Comparison of ENCODE assay signal across 9 cellular contexts in genomic region chr2:70029814-70030409, GRCh38. TPM values are rescaled to one million over a fixed set of nuclear protein-coding genes. Genes with fewer than 3 reads are reported as not detected.
DNase-seq lines count a peak whose midpoint lies in the region; ATAC-seq and TF ChIP-seq lines count a peak whose summit lies in the region.
"Had no signal": no experiment of that assay in that cellular context is flagged by ENCODE, and none has a peak within 500 bp of the region (broad histone marks: within the 10 kb centered on the region; RNA-seq: fewer than 3 reads in every experiment).

No MANE protein-coding gene starts in this region.

- H3K9me3 Mint-ChIP-seq in stimulated activated naive B cell treated with anti-CD40 and anti-IgM and Interleukin-4, amounts not matched to agents 10 μg/mL and 1 μg/mL and 100 μg/mL, for 72 hours = no peaks in the 10 kb centered on the region
- H3K9me3 Mint-ChIP-seq in activated T-cell treated with anti-CD3 and anti-CD28 coated beads, Interleukin-2, amount 50 U/mL, for 4 hours = no peaks in the 10 kb centered on the region

- no peaks in the 10 kb centered on the region for H3K27me3 Mint-ChIP-seq in stimulated activated naive B cell treated with anti-CD40 and anti-IgM and Interleukin-4, amounts not matched to agents 10 μg/mL and 1 μg/mL and 100 μg/mL, for 72 hours
- no peaks in the 10 kb centered on the region for H3K27me3 Mint-ChIP-seq in activated T-cell treated with anti-CD3 and anti-CD28 coated beads, Interleukin-2, amount 50 U/mL, for 4 hours (ENCODE audit: low read depth)

- ATAC-seq in stimulated activated naive B cell treated with anti-CD40 and anti-IgM and Interleukin-4, amounts not matched to agents 10 μg/mL and 1 μg/mL and 100 μg/mL, for 72 hours (replicated peaks) = no peak
- ATAC-seq in HG02970 (IDR thresholded peaks at IDR 0.05; ENCODE audit: low FRiP score, unreplicated experiment) = no peak
- no peak for ATAC-seq in activated T-cell treated with anti-CD3 and anti-CD28 coated beads, Interleukin-2, amount 50 U/mL, for 4 hours

- DNase-seq in HS-5 (ENCODE audit: low read depth) (peak; percentile 15), brain microvascular endothelial cell (peak; percentile 24), iris pigment epithelial cell (ENCODE audit: low read depth) (peak; percentile 80), T1000 (lab: John Stamatoyannopoulos, UW) (no peak)
- no peak for DNase-seq in stimulated activated naive B cell treated with anti-CD40 and anti-IgM and Interleukin-4, amounts not matched to agents 10 μg/mL and 1 μg/mL and 100 μg/mL, for 72 hours
- DNase-seq in activated effector memory CD4-positive, alpha-beta T cell treated with anti-CD3 and anti-CD28 coated beads, Interleukin-2, amount 50 U/mL, for 16 hours = no peak
- DNase-seq in activated T-cell treated with anti-CD3 and anti-CD28 coated beads, Interleukin-2, amount 50 U/mL, for 4 hours = no peak

- H3K27me3 ChIP-seq in brain microvascular endothelial cell (replicated peaks) = no peaks in the 10 kb centered on the region

- H3K4me1 Mint-ChIP-seq in stimulated activated naive B cell treated with anti-CD40 and anti-IgM and Interleukin-4, amounts not matched to agents 10 μg/mL and 1 μg/mL and 100 μg/mL, for 72 hours = peaks cover 7% of the 10 kb centered on the region in 2 donors
- no peaks in the 10 kb centered on the region for H3K4me1 Mint-ChIP-seq in activated T-cell treated with anti-CD3 and anti-CD28 coated beads, Interleukin-2, amount 50 U/mL, for 4 hours (ENCODE audit: low read depth)

- H3K27ac Mint-ChIP-seq in stimulated activated naive B cell treated with anti-CD40 and anti-IgM and Interleukin-4, amounts not matched to agents 10 μg/mL and 1 μg/mL and 100 μg/mL, for 72 hours = peak overlapping the region; percentile 25

- H3K36me3 Mint-ChIP-seq in stimulated activated naive B cell treated with anti-CD40 and anti-IgM and Interleukin-4, amounts not matched to agents 10 μg/mL and 1 μg/mL and 100 μg/mL, for 72 hours = peaks cover 21 to 34% of the 10 kb centered on the region in 2 donors
- peaks cover 16% of the 10 kb centered on the region for H3K36me3 Mint-ChIP-seq in activated T-cell treated with anti-CD3 and anti-CD28 coated beads, Interleukin-2, amount 50 U/mL, for 4 hours (ENCODE audit: insufficient read depth)

- H3K4me3 Mint-ChIP-seq in stimulated activated naive B cell treated with anti-CD40 and anti-IgM and Interleukin-4, amounts not matched to agents 10 μg/mL and 1 μg/mL and 100 μg/mL, for 72 hours = no peak overlapping the region
- no peak overlapping the region for H3K4me3 Mint-ChIP-seq in activated T-cell treated with anti-CD3 and anti-CD28 coated beads, Interleukin-2, amount 50 U/mL, for 4 hours

- H3K27ac ChIP-seq in brain microvascular endothelial cell = no peak overlapping the region
- H3K27ac ChIP-seq: PC-9 had no signal

- H3K4me3 ChIP-seq in brain microvascular endothelial cell (ENCODE audit: low read depth, low read length) = no peak overlapping the region
- H3K4me3 ChIP-seq: PC-9 had no signal

- no peaks in the 10 kb centered on the region for H3K36me3 ChIP-seq in brain microvascular endothelial cell (replicated peaks)

- in situ Hi-C loops in brain microvascular endothelial cell (cut with HindIII; ENCODE audit: low pct_ligation_motif_present, low sequenced_read_pairs) = no loop called here

- TF ChIP-seq CTCF in brain microvascular endothelial cell (IDR thresholded peaks at IDR 0.05; ENCODE audit: low read depth, low read length, missing control alignments) = no peak

RNA-seq across cellular contexts. Expression of gene PCBP1, which starts 57.4 kb away (rescaled TPM):
- total RNA-seq in activated T-cell treated with anti-CD3 and anti-CD28 coated beads, Interleukin-2, amount 50 U/mL, for 4 hours = 100 to 1,000 TPM; 427 to 493 (median 462) TPM

Comparison
In these comparisons a context has a peak if more than half of its experiments do, and no peak if none do; other contexts are left out.
1. DNase-seq: peak in HS-5 (single experiment), brain microvascular endothelial cell (single experiment) and iris pigment epithelial cell (single experiment); none in stimulated activated naive B cell treated with anti-CD40 and anti-IgM and Interleukin-4, amounts not matched to agents 10 μg/mL and 1 μg/mL and 100 μg/mL, for 72 hours (single experiment), activated effector memory CD4-positive, alpha-beta T cell treated with anti-CD3 and anti-CD28 coated beads, Interleukin-2, amount 50 U/mL, for 16 hours (single experiment), T1000 (single experiment) and activated T-cell treated with anti-CD3 and anti-CD28 coated beads, Interleukin-2, amount 50 U/mL, for 4 hours (single experiment).